Comparison of ENCODE assay signal across 1 cellular context in the genomic region with DNA sequence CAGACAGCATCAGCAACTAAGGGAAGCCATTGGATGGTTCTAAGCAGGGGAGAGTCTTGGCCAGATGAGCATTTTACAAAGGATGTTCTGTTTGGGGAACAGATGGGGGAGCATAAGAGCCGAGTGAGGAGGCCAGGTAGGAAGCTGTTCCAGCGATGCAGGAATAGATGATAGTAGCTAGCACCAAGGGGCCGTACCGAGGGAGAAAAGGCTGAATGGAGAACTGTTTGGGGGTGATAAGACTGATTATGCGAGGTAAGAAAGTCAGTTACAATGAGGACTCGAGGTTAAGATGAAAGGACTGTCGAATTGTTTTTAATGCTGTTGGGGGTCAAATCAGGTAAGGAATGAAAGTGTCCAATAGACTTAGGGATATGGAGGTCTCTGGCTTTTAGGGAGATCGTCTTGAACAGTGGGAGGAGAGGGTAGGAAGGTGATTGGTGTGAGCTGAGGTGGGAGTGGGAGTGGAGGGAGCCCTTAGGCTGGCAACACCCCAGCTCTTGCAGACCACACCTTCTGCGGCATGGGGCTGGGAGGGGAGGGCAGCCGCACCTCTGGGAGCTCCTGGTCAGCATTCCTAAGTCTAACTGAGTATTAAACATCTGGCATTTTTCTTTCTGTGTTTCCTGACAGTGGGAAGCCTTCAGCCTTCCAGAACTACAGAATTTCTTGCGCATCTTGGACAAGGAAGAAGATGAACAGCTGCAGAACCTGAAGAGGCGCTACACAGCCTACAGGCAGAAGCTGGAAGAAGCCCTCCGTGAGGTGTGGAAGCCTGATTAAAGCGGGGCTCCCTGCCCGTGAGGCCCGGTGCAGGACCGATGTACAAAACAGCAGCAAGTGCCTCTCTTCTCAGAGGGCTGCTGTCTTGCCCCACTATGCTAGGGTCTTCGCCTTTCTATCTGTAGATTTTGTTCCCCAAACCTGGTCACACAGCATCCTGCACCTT.
TF ChIP-seq lines count a peak whose summit lies in the region.

No MANE protein-coding gene starts in this region.

TF ChIP-seq in WTC11, 78 proteins besides CTCF, POLR2A, EP300 and RAD21 (continued from another document):
- TF ChIP-seq, protein P1, sequence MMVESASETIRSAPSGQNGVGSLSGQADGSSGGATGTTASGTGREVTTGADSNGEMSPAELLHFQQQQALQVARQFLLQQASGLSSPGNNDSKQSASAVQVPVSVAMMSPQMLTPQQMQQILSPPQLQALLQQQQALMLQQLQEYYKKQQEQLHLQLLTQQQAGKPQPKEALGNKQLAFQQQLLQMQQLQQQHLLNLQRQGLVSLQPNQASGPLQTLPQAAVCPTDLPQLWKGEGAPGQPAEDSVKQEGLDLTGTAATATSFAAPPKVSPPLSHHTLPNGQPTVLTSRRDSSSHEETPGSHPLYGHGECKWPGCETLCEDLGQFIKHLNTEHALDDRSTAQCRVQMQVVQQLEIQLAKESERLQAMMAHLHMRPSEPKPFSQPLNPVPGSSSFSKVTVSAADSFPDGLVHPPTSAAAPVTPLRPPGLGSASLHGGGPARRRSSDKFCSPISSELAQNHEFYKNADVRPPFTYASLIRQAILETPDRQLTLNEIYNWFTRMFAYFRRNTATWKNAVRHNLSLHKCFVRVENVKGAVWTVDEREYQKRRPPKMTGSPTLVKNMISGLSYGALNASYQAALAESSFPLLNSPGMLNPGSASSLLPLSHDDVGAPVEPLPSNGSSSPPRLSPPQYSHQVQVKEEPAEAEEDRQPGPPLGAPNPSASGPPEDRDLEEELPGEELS (CRISPR knock-in tag; IDR thresholded peaks at IDR 0.05) = no peak
